9 cellular contexts compared by ENCODE assay signal in genomic region chr12:47755655-47756562, GRCh38. TPM values are rescaled to one million over a fixed set of nuclear protein-coding genes. Genes with fewer than 3 reads are reported as not detected.
DNase-seq lines count a peak whose midpoint lies in the region; ATAC-seq, FAIRE-seq and TF ChIP-seq lines count a peak whose summit lies in the region.
"Had no signal": no experiment of that assay in that cellular context is flagged by ENCODE, and none has a peak within 500 bp of the region (broad histone marks: within the 10 kb centered on the region; RNA-seq: fewer than 3 reads in every experiment).

No MANE protein-coding gene starts in this region.

- no peaks in the 10 kb centered on the region for H3K36me3 ChIP-seq in mucosa of descending colon (ENCODE audit: low read depth)

- H3K27me3 Mint-ChIP-seq in activated naive CD4-positive, alpha-beta T cell treated with anti-CD3 and anti-CD28 coated beads, Interleukin-2, amount 50 U/mL, for 24 hours, result no peaks in the 10 kb centered on the region
- peaks cover 2% of the 10 kb centered on the region for H3K27me3 Mint-ChIP-seq in activated CD4-positive, alpha-beta memory T cell treated with anti-CD3 and anti-CD28 coated beads, Interleukin-2, amount 10 ng/mL, durations not matched to agents 7 days and 5 days
- peaks cover 0 to 3% (median 2%) of the 10 kb centered on the region in 3 donors for H3K27me3 Mint-ChIP-seq in immature natural killer cell (ENCODE audit: low read depth in 3 of 3)

- DNase-seq in activated naive CD4-positive, alpha-beta T cell treated with anti-CD3 and anti-CD28 coated beads, Interleukin-2, amount 50 U/mL, for 16 hours, result no peak
- DNase-seq in activated CD4-positive, alpha-beta memory T cell treated with anti-CD3 and anti-CD28 coated beads, Interleukin-2, amount 10 ng/mL, durations not matched to agents 7 days and 5 days, result no peak
- DNase-seq in mucosa of descending colon (peak; percentile 79 to 83 (median 82)), immature natural killer cell (no peak), D721Med (ENCODE audit: insufficient read length, low spot score) (no peak), SHP77 treated with DMSO at 0.1 percent for 48 hours (lab: John Stamatoyannopoulos, UW) (no peak)

- TF ChIP-seq CTCF in mucosa of descending colon (IDR thresholded peaks at IDR 0.05), result no peak
- no peak for TF ChIP-seq CTCF in D721Med (IDR thresholded peaks at IDR 0.05; ENCODE audit: insufficient read depth, missing control alignments)

- peaks cover 47% of the 10 kb centered on the region for H3K4me1 ChIP-seq in mucosa of descending colon (ENCODE audit: low read depth)

- peak; percentile 81 for ATAC-seq in HG02852 (IDR thresholded peaks at IDR 0.05; ENCODE audit: unreplicated experiment)
- ATAC-seq in mucosa of descending colon, result peak; percentile 53

- H3K4me1 Mint-ChIP-seq in activated naive CD4-positive, alpha-beta T cell treated with anti-CD3 and anti-CD28 coated beads, Interleukin-2, amount 50 U/mL, for 24 hours, result peaks cover 11% of the 10 kb centered on the region
- H3K4me1 Mint-ChIP-seq in activated CD4-positive, alpha-beta memory T cell treated with anti-CD3 and anti-CD28 coated beads, Interleukin-2, amount 10 ng/mL, durations not matched to agents 7 days and 5 days, result peaks cover 51% of the 10 kb centered on the region
- peaks cover 0 to 7% of the 10 kb centered on the region in 2 donors for H3K4me1 Mint-ChIP-seq in immature natural killer cell

- H3K9me3 Mint-ChIP-seq in activated naive CD4-positive, alpha-beta T cell treated with anti-CD3 and anti-CD28 coated beads, Interleukin-2, amount 50 U/mL, for 24 hours, result no peaks in the 10 kb centered on the region
- H3K9me3 Mint-ChIP-seq in activated CD4-positive, alpha-beta memory T cell treated with anti-CD3 and anti-CD28 coated beads, Interleukin-2, amount 10 ng/mL, durations not matched to agents 7 days and 5 days, result no peaks in the 10 kb centered on the region
- H3K9me3 Mint-ChIP-seq in immature natural killer cell, result no peaks in the 10 kb centered on the region

- intact Hi-C loops in mucosa of descending colon (cut with DNase I, micrococcal nuclease), result no loop called here

- peak overlapping the region; percentile 35 for H3K27ac Mint-ChIP-seq in activated naive CD4-positive, alpha-beta T cell treated with anti-CD3 and anti-CD28 coated beads, Interleukin-2, amount 50 U/mL, for 24 hours
- peak overlapping the region; percentile 51 for H3K27ac Mint-ChIP-seq in activated CD4-positive, alpha-beta memory T cell treated with anti-CD3 and anti-CD28 coated beads, Interleukin-2, amount 10 ng/mL, durations not matched to agents 7 days and 5 days
- peak overlapping the region in 1 of 6 donors; percentile 70 for H3K27ac Mint-ChIP-seq in immature natural killer cell

- no peaks in the 10 kb centered on the region for H3K36me3 Mint-ChIP-seq in activated naive CD4-positive, alpha-beta T cell treated with anti-CD3 and anti-CD28 coated beads, Interleukin-2, amount 50 U/mL, for 24 hours
- H3K36me3 Mint-ChIP-seq in activated CD4-positive, alpha-beta memory T cell treated with anti-CD3 and anti-CD28 coated beads, Interleukin-2, amount 10 ng/mL, durations not matched to agents 7 days and 5 days (ENCODE audit: low read depth), result no peaks in the 10 kb centered on the region
- no peaks in the 10 kb centered on the region for H3K36me3 Mint-ChIP-seq in immature natural killer cell

- H3K4me3 Mint-ChIP-seq in activated naive CD4-positive, alpha-beta T cell treated with anti-CD3 and anti-CD28 coated beads, Interleukin-2, amount 50 U/mL, for 24 hours, result no peak overlapping the region
- peak overlapping the region; percentile 1 for H3K4me3 Mint-ChIP-seq in activated CD4-positive, alpha-beta memory T cell treated with anti-CD3 and anti-CD28 coated beads, Interleukin-2, amount 10 ng/mL, durations not matched to agents 7 days and 5 days
- H3K4me3 Mint-ChIP-seq in immature natural killer cell, result no peak overlapping the region

- no peak for FAIRE-seq in D721Med (lab: Jason Lieb, UNC)

- CTCF ChIA-PET in activated CD4-positive, alpha-beta memory T cell treated with anti-CD3 and anti-CD28 coated beads, Interleukin-2, amount 10 ng/mL, durations not matched to agents 7 days and 5 days (lab: Charles Lee), result interaction anchor here (1.1 to 12.9 kb wide), 13 partner anchors 11 to 84 kb away, joined by 3 to 188 read pairs (median 7); partner anchors contain the start of genes ENDOU and SLC48A1

- no peak overlapping the region for H3K4me3 ChIP-seq in mucosa of descending colon

- H3K9me3 ChIP-seq in mucosa of descending colon, result no peaks in the 10 kb centered on the region

- POLR2A ChIA-PET in activated CD4-positive, alpha-beta memory T cell treated with anti-CD3 and anti-CD28 coated beads, Interleukin-2, amount 10 ng/mL, durations not matched to agents 7 days and 5 days (lab: Charles Lee), result interaction anchor here (0.6 to 1.5 kb wide), 8 partner anchors 9 to 85 kb away, joined by 3 to 5 read pairs (median 4); no protein-coding TSS in a partner anchor

RNA-seq across cellular contexts. Expression of gene RAPGEF3, which starts 2.8 kb away (rescaled TPM):
- total RNA-seq in activated CD4-positive, alpha-beta memory T cell treated with anti-CD3 and anti-CD28 coated beads, Interleukin-2, amount 10 ng/mL, durations not matched to agents 7 days and 5 days, result 1 to 10 TPM; 1.4 to 1.6 TPM
- total RNA-seq in mucosa of descending colon, result 10 to 100 TPM in 2 of 3 donors, 1 to 10 TPM in 1; 9.5 to 15.6 (median 11.4) TPM
- under 1 TPM in 1 of 3 donors, not detected in 2; 0.25 TPM for polyA plus RNA-seq in immature natural killer cell

RNA-seq across cellular contexts. Expression of gene SLC48A1, which starts 17.1 kb away (rescaled TPM):
- 10 to 100 TPM; 19.4 to 22.6 TPM for total RNA-seq in activated CD4-positive, alpha-beta memory T cell treated with anti-CD3 and anti-CD28 coated beads, Interleukin-2, amount 10 ng/mL, durations not matched to agents 7 days and 5 days
- 10 to 100 TPM; 17.2 to 35.4 (median 19.1) TPM for total RNA-seq in mucosa of descending colon
- 1 to 10 TPM in 2 of 3 donors, under 1 TPM in 1; 0.54 to 5.6 (median 3.1) TPM for polyA plus RNA-seq in immature natural killer cell

RNA-seq across cellular contexts. Expression of gene ENDOU, which starts 30.6 kb away (rescaled TPM):
- not detected for total RNA-seq in activated CD4-positive, alpha-beta memory T cell treated with anti-CD3 and anti-CD28 coated beads, Interleukin-2, amount 10 ng/mL, durations not matched to agents 7 days and 5 days
- under 1 TPM in 2 of 3 donors, not detected in 1; 0.19 to 0.31 TPM for total RNA-seq in mucosa of descending colon
- polyA plus RNA-seq in immature natural killer cell, result not detected
- total RNA-seq: lung microvascular endothelial cell had no signal

RNA-seq across cellular contexts. Expression of gene RPAP3, which starts 50.1 kb away (rescaled TPM):
- total RNA-seq in activated CD4-positive, alpha-beta memory T cell treated with anti-CD3 and anti-CD28 coated beads, Interleukin-2, amount 10 ng/mL, durations not matched to agents 7 days and 5 days, result 10 to 100 TPM; 38.4 to 40.7 TPM
- 10 to 100 TPM; 16.5 to 26.0 (median 20.0) TPM for total RNA-seq in mucosa of descending colon
- 10 to 100 TPM; 16.8 to 38.1 (median 23.1) TPM for polyA plus RNA-seq in immature natural killer cell

Comparison
In these comparisons a context has a peak if more than half of its experiments do, and no peak if none do; other contexts are left out.
1. DNase-seq: peak in mucosa of descending colon (3 of 3); none in activated naive CD4-positive, alpha-beta T cell treated with anti-CD3 and anti-CD28 coated beads, Interleukin-2, amount 50 U/mL, for 16 hours (single experiment), activated CD4-positive, alpha-beta memory T cell treated with anti-CD3 and anti-CD28 coated beads, Interleukin-2, amount 10 ng/mL, durations not matched to agents 7 days and 5 days (single experiment), immature natural killer cell (0 of 3), D721Med (single experiment) and SHP77 treated with DMSO at 0.1 percent for 48 hours (single experiment).
2. RNA of gene RAPGEF3, which starts 2.8 kb away (total RNA-seq): 9.5 to 15.6 TPM in mucosa of descending colon; 1.4 to 1.6 TPM in activated CD4-positive, alpha-beta memory T cell treated with anti-CD3 and anti-CD28 coated beads, Interleukin-2, amount 10 ng/mL, durations not matched to agents 7 days and 5 days; every median in the first group is over 4 times any median in the second.